Comparison of ENCODE assay signal across 12 cellular contexts in the genomic region with DNA sequence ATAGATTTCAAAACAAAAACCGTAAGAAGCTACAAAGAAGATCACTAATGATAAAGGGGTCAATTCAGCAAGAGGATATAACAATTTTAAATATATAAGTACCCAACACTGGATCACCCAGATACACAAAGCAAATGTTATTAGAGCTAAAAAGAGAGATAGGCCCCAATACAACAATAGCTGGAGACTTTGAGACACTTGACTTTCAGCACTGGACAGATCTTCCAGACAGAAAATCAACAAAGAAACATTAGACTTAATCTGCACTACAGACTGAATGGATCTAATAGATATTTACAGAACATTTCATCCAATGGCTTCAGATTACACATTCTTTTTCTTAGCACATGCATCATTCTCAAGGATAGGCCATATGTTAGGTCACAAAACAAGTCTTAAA. TPM values are rescaled to one million over a fixed set of nuclear protein-coding genes. Genes with fewer than 3 reads are reported as not detected.
"Had no signal": no experiment of that assay in that cellular context is flagged by ENCODE, and none has a peak within 500 bp of the region (broad histone marks: within the 10 kb centered on the region; RNA-seq: fewer than 3 reads in every experiment).

No MANE protein-coding gene starts in this region.

- H3K27ac ChIP-seq: HL-60, KMS-11 had no signal

- ATAC-seq: HepG2 had no signal

- DNase-seq: IMR-90, Karpas-422, Kasumi-1, KBM-7, KG1 had no signal

- FAIRE-seq: HepG2, HTR-8/SVneo had no signal

- H3K4me2 ChIP-seq: KMS-11 had no signal

- H3K9ac ChIP-seq: KMS-11 had no signal

RNA-seq across cellular contexts. Expression of a gene that starts 46.3 kb away (rescaled TPM):
- total RNA-seq: HepG2, HT-29, HT1080, IMR-90 had no signal
- polyA plus RNA-seq: HepG2, IgD-negative memory B cell, IMR-90 had no signal
